14 cellular contexts compared by ENCODE assay signal in genomic region chr7:5210751-5211338, GRCh38.
"Had no signal": no experiment of that assay in that cellular context is flagged by ENCODE, and none has a peak within 500 bp of the region (broad histone marks: within the 10 kb centered on the region; RNA-seq: fewer than 3 reads in every experiment).

No MANE protein-coding gene starts in this region.

- H3K9me3 Mint-ChIP-seq: activated naive CD4-positive, alpha-beta T cell treated with anti-CD3 and anti-CD28 coated beads, Interleukin-2, amount 10 ng/mL, durations not matched to agents 7 days and 5 days; natural killer cell had no signal

- H3K4me3 Mint-ChIP-seq: activated naive CD4-positive, alpha-beta T cell treated with anti-CD3 and anti-CD28 coated beads, Interleukin-2, amount 10 ng/mL, durations not matched to agents 7 days and 5 days; natural killer cell had no signal

- DNase-seq: activated CD4-positive, alpha-beta T cell treated with anti-CD3 and anti-CD28 coated beads for 1 hour; activated CD8-positive, alpha-beta memory T cell treated with anti-CD3 and anti-CD28 coated beads for 24 hours; activated CD8-positive, alpha-beta memory T cell treated with anti-CD3 and anti-CD28 coated beads, Interleukin-2, amount 50 U/mL, for 48 hours; activated naive CD4-positive, alpha-beta T cell treated with anti-CD3 and anti-CD28 coated beads, Interleukin-2, amount 10 ng/mL, durations not matched to agents 7 days and 5 days; aorta; brain microvascular endothelial cell; cortex of kidney; mesenchymal stem cell; natural killer cell; stimulated activated naive CD4-positive, alpha-beta T cell had no signal

- H3K4me3 ChIP-seq: gastroesophageal sphincter, heart left ventricle, ovary, thyroid gland had no signal

- H3K27ac Mint-ChIP-seq: natural killer cell had no signal

- H3K27me3 Mint-ChIP-seq: activated naive CD4-positive, alpha-beta T cell treated with anti-CD3 and anti-CD28 coated beads, Interleukin-2, amount 10 ng/mL, durations not matched to agents 7 days and 5 days had no signal
